Comparison of ENCODE assay signal across 1 cellular context in genomic region chr13:39035204-39035603, GRCh38.
TF ChIP-seq lines count a peak whose summit lies in the region.

No MANE protein-coding gene starts in this region.

TF ChIP-seq in A549, 52 proteins besides CTCF, POLR2A, EP300 and RAD21:
- TF ChIP-seq MYC (IDR thresholded peaks at IDR 0.05; ENCODE audit: borderline replicate concordance, low read length) (no peak), MAZ (IDR thresholded peaks at IDR 0.05; ENCODE audit: borderline replicate concordance, low read depth, low read length) (no peak), HDAC2 (IDR thresholded peaks at IDR 0.05) (no peak), KDM5A (IDR thresholded peaks at IDR 0.05) (no peak), FOSB (CRISPR knock-in tag; IDR thresholded peaks at IDR 0.05) (no peak), ZC3H11A (IDR thresholded peaks at IDR 0.05) (no peak), ZFP36 (IDR thresholded peaks at IDR 0.05; ENCODE audit: borderline replicate concordance, partially characterized antibody) (no peak), POLR2AphosphoS2 (conservative IDR thresholded peaks at IDR 0.05; ENCODE audit: low read length) (no peak), JUN (IDR thresholded peaks at IDR 0.05) (no peak), FOXS1 (CRISPR knock-in tag; IDR thresholded peaks at IDR 0.05) (no peak), NFE2L2 (conservative IDR thresholded peaks at IDR 0.05; ENCODE audit: low read length) (no peak), EHF (CRISPR knock-in tag; IDR thresholded peaks at IDR 0.05) (no peak), USF2 (IDR thresholded peaks at IDR 0.05) (no peak), FOSL2 (IDR thresholded peaks at IDR 0.05) (no peak), FOSL2 (CRISPR knock-in tag; IDR thresholded peaks at IDR 0.05) (no peak), NR3C1 (IDR thresholded peaks at IDR 0.05) (no peak), MAFK (IDR thresholded peaks at IDR 0.05; ENCODE audit: partially characterized antibody) (no peak), HEYL (CRISPR knock-in tag; IDR thresholded peaks at IDR 0.05) (no peak), CHD4 (IDR thresholded peaks at IDR 0.05; ENCODE audit: borderline replicate concordance) (no peak), SMC3 (IDR thresholded peaks at IDR 0.05) (no peak), KDM1A (IDR thresholded peaks at IDR 0.05; ENCODE audit: low read depth) (no peak)
